In the genomic region with DNA sequence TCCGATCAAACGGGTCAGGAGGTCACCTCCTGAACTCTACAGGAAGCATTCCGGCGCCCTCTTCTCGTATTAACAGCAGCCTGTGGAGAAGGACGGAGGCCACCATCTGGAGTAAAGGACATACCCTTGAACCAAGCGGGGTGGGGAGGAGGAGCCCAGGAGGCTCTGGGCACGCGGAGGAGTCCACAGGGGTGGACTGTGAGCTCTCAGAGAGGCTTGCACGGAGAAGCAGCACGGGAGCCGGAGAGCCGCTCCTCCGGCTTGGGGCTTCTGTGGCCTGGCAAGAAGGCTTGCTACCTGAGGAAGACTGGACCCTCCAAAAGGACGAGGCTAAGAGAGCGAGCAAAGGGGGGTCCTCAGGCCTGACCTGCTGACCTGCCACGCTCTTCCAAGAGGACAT, we compare ENCODE assay signal across 27 cellular contexts.
DNase-seq lines count a peak whose midpoint lies in the region; ATAC-seq and TF ChIP-seq lines count a peak whose summit lies in the region.
"Had no signal": no experiment of that assay in that cellular context is flagged by ENCODE, and none has a peak within 500 bp of the region (broad histone marks: within the 10 kb centered on the region; RNA-seq: fewer than 3 reads in every experiment).

No MANE protein-coding gene starts in this region.

- H3K9ac ChIP-seq in BLaER1 = no peak overlapping the region

- WGBS in spleen, 5 donors = 82 to 91% (median 88%) methylated on average over 17 of the region's 17 CpGs
- 97 to 98% methylated on average over 16 to 17 of the region's 17 CpGs for WGBS in thyroid gland, 2 donors

- no peaks in the 10 kb centered on the region for H3K27me3 Mint-ChIP-seq in nephron progenitor cell (ENCODE audit: low read depth, poor library complexity)
- H3K27me3 Mint-ChIP-seq in CD8-positive, alpha-beta memory T cell = peaks cover 0 to 3% of the 10 kb centered on the region in 2 donors

- no peak for ATAC-seq in RWPE2 (ENCODE audit: low read depth)
- ATAC-seq: A549; CD8-positive, alpha-beta T cell; GM12878 had no signal

- CTCF ChIA-PET in CD8-positive, alpha-beta memory T cell (lab: Charles Lee) = no interaction called here

- H3K36me3 ChIP-seq in BLaER1 (peaks cover 19% of the 10 kb centered on the region), RWPE2 (ENCODE audit: low read depth) (peaks cover 4% of the 10 kb centered on the region), spleen (peaks cover 0 to 40% (median 0%) of the 10 kb centered on the region in 6 donors), thyroid gland (no peaks in the 10 kb centered on the region)
- no peaks in the 10 kb centered on the region for H3K36me3 ChIP-seq in CD8-positive, alpha-beta memory T cell (ENCODE audit: insufficient read depth, low read length)
- H3K36me3 ChIP-seq: HAP-1 had no signal

- H3K27me3 ChIP-seq in BLaER1 = no peaks in the 10 kb centered on the region
- no peaks in the 10 kb centered on the region for H3K27me3 ChIP-seq in RWPE2 (ENCODE audit: insufficient read depth, poor library complexity, severe bottlenecking)
- H3K27me3 ChIP-seq in spleen (replicated peaks in 1 of 7) = no peaks in the 10 kb centered on the region
- no peaks in the 10 kb centered on the region for H3K27me3 ChIP-seq in thyroid gland
- H3K27me3 ChIP-seq in CD8-positive, alpha-beta memory T cell (ENCODE audit: insufficient read depth, low read length, poor library complexity, severe bottlenecking) = no peaks in the 10 kb centered on the region

- H3K4me3 ChIP-seq in BLaER1 = no peak overlapping the region
- no peak overlapping the region for H3K4me3 ChIP-seq in RWPE2 (ENCODE audit: severe bottlenecking)
- H3K4me3 ChIP-seq in spleen = no peak overlapping the region
- no peak overlapping the region for H3K4me3 ChIP-seq in thyroid gland (replicated peaks in 1 of 3)
- H3K4me3 ChIP-seq in CD8-positive, alpha-beta memory T cell (ENCODE audit: low read length) = no peak overlapping the region
- H3K4me3 ChIP-seq: A549, GM12878, HAP-1, K562 had no signal

- H3K27ac ChIP-seq in BLaER1 (peak overlapping the region; percentile 50), RWPE2 (ENCODE audit: poor library complexity, severe bottlenecking) (no peak overlapping the region), spleen (no peak overlapping the region), thyroid gland (no peak overlapping the region)
- no peak overlapping the region for H3K27ac ChIP-seq in CD8-positive, alpha-beta memory T cell (ENCODE audit: low read depth, low read length)
- H3K27ac ChIP-seq: A549, C4-2B had no signal

- no peak overlapping the region for H3K4me3 Mint-ChIP-seq in nephron progenitor cell
- H3K4me3 Mint-ChIP-seq in CD8-positive, alpha-beta memory T cell = no peak overlapping the region
- H3K4me3 Mint-ChIP-seq: CD8-positive, alpha-beta T cell; HFFc6 had no signal

- peaks cover 99% of the 10 kb centered on the region for H3K4me1 ChIP-seq in BLaER1
- no peaks in the 10 kb centered on the region for H3K4me1 ChIP-seq in RWPE2 (ENCODE audit: insufficient read depth, poor library complexity, severe bottlenecking)
- peaks cover 0 to 6% (median 0%) of the 10 kb centered on the region in 6 donors for H3K4me1 ChIP-seq in spleen
- H3K4me1 ChIP-seq in thyroid gland = peaks cover 12 to 22% of the 10 kb centered on the region in 2 donors
- no peaks in the 10 kb centered on the region for H3K4me1 ChIP-seq in CD8-positive, alpha-beta memory T cell (ENCODE audit: insufficient read depth, low read length)

- TF ChIP-seq POLR2A in spleen (IDR thresholded peaks at IDR 0.05) (no peak), thyroid gland (IDR thresholded peaks at IDR 0.05) (no peak)

- POLR2A ChIA-PET in CD8-positive, alpha-beta memory T cell (lab: Charles Lee) = no interaction called here

- intact Hi-C loops in spleen (cut with DNase I; ENCODE audit: low total_unique reads) (no loop called here), thyroid gland (cut with DNase I) (no loop called here)

- H3K4me1 Mint-ChIP-seq in nephron progenitor cell = peaks cover 82% of the 10 kb centered on the region
- H3K4me1 Mint-ChIP-seq in CD8-positive, alpha-beta memory T cell = peaks cover 0 to 6% (median 0%) of the 10 kb centered on the region in 3 donors

- TF ChIP-seq CTCF in RWPE2 (IDR thresholded peaks at IDR 0.05; ENCODE audit: poor library complexity, severe bottlenecking) (no peak), nephron progenitor cell (IDR thresholded peaks at IDR 0.05) (no peak), spleen (IDR thresholded peaks at IDR 0.05 in 8 of 11, conservative IDR thresholded peaks at IDR 0.05 in 3 of 11) (no peak), thyroid gland (IDR thresholded peaks at IDR 0.05) (no peak)

- no peaks in the 10 kb centered on the region for H3K9me3 Mint-ChIP-seq in nephron progenitor cell
- no peaks in the 10 kb centered on the region for H3K9me3 Mint-ChIP-seq in CD8-positive, alpha-beta memory T cell
- H3K9me3 Mint-ChIP-seq: CD8-positive, alpha-beta T cell; HFFc6 had no signal

- DNase-seq in RWPE2 (ENCODE audit: low spot score) (peak; percentile 43), nephron progenitor cell (no peak), spleen (peak; percentile 53), thyroid gland (no peak), activated gamma-delta T cell treated with Interleukin-2 at 50 U/mL for 16 hours (no peak)
- DNase-seq in CD8-positive, alpha-beta memory T cell = no peak
- DNase-seq: AML-193; CD8-positive, alpha-beta T cell; DMS 273 treated with DMSO at 0.1 percent for 48 hours; DMS79; EL; GDM1; GOT3; HFFc6; NCI-H1092 treated with DMSO at 0.1 percent for 48 hours; NCI-H1436; NCI-H1930; NCI-H2107; NCI-H524; NCI-H774; SHP77 had no signal

- H4K20me1 ChIP-seq in BLaER1 = no peaks in the 10 kb centered on the region

- H3K27ac Mint-ChIP-seq in nephron progenitor cell = peak overlapping the region; percentile 80
- H3K27ac Mint-ChIP-seq in CD8-positive, alpha-beta memory T cell = no peak overlapping the region
- H3K27ac Mint-ChIP-seq: CD8-positive, alpha-beta T cell; HFFc6 had no signal

- H3K4me2 ChIP-seq in BLaER1 = peak overlapping the region; percentile 82
- H3K4me2 ChIP-seq: A549 had no signal

- no peaks in the 10 kb centered on the region for H3K9me3 ChIP-seq in BLaER1
- H3K9me3 ChIP-seq in RWPE2 (ENCODE audit: severe bottlenecking) = no peaks in the 10 kb centered on the region
- H3K9me3 ChIP-seq in spleen = no peaks in the 10 kb centered on the region
- H3K9me3 ChIP-seq in thyroid gland = no peaks in the 10 kb centered on the region
- H3K9me3 ChIP-seq in CD8-positive, alpha-beta memory T cell (ENCODE audit: low read length) = no peaks in the 10 kb centered on the region
- H3K9me3 ChIP-seq: A549, HAP-1 had no signal

- H3K36me3 Mint-ChIP-seq in nephron progenitor cell (ENCODE audit: low read depth) = peaks cover 29% of the 10 kb centered on the region
- peaks cover 0 to 17% (median 5%) of the 10 kb centered on the region in 3 donors for H3K36me3 Mint-ChIP-seq in CD8-positive, alpha-beta memory T cell

Comparison
In these comparisons a context has a peak if more than half of its experiments do, and no peak if none do; other contexts are left out.
1. DNase-seq: peak in RWPE2 (single experiment) and spleen (single experiment); none in nephron progenitor cell (single experiment), thyroid gland (0 of 2), activated gamma-delta T cell treated with Interleukin-2 at 50 U/mL for 16 hours (single experiment) and CD8-positive, alpha-beta memory T cell (0 of 5).